ENCODE assay signal across 8 cellular contexts in genomic region chr10:61903184-61903990, GRCh38. TPM values are rescaled to one million over a fixed set of nuclear protein-coding genes. Genes with fewer than 3 reads are reported as not detected.
DNase-seq lines count a peak whose midpoint lies in the region; ATAC-seq lines count a peak whose summit lies in the region.

No MANE protein-coding gene starts in this region.

- no peaks in the 10 kb centered on the region for H3K79me1 ChIP-seq in mesendoderm (ENCODE audit: low read length)

- peak overlapping the region; percentile 36 for H2BK5ac ChIP-seq in mesendoderm (ENCODE audit: low read length)

- H2AK5ac ChIP-seq in mesendoderm (ENCODE audit: low read length): no peak overlapping the region

- H3K18ac ChIP-seq in mesendoderm (ENCODE audit: low read length): peak overlapping the region; percentile 51

- peak overlapping the region; percentile 58 for H3K4me3 ChIP-seq in mesendoderm (ENCODE audit: low read length)

- ATAC-seq in GM18502 (IDR thresholded peaks at IDR 0.05; ENCODE audit: poor library complexity, unreplicated experiment) (peak; percentile 57), HG02973 (IDR thresholded peaks at IDR 0.05; ENCODE audit: unreplicated experiment) (peak; percentile 45)
- ATAC-seq in effector memory CD8-positive, alpha-beta T cell (replicated peaks): peak; percentile 51

- H2BK120ac ChIP-seq in mesendoderm (ENCODE audit: low read depth, low read length): no peak overlapping the region

- H3K36me3 Mint-ChIP-seq in effector memory CD8-positive, alpha-beta T cell (ENCODE audit: insufficient read depth): peaks cover 43% of the 10 kb centered on the region

- DNase-seq in 8988T: peak; percentile 25
- DNase-seq in NCI-H2196 treated with DMSO at 0.1 percent for 48 hours (lab: John Stamatoyannopoulos, UW; ENCODE audit: unreplicated experiment): peak; percentile 31
- peak in 2 of 3 experiments; percentile 55 to 58 for DNase-seq in activated CD8-positive, alpha-beta memory T cell treated with anti-CD3 and anti-CD28 coated beads for 48 hours (ENCODE audit: low read depth in 2 of 3, low spot score in 2 of 3)
- peak; percentile 49 to 59 (median 58) for DNase-seq in effector memory CD8-positive, alpha-beta T cell
- DNase-seq in mesendoderm: peak; percentile 81
- DNase-seq in stimulated activated CD8-positive, alpha-beta memory T cell treated with anti-CD3 and anti-CD28 coated beads, Interleukin-15, amount 100 ng/mL, for 48 hours (ENCODE audit: low read depth in 2 of 2): peak; percentile 67 to 69

- peak overlapping the region; percentile 84 for H3K56ac ChIP-seq in mesendoderm (ENCODE audit: low read length)

- no peak overlapping the region for H4K5ac ChIP-seq in mesendoderm (ENCODE audit: low read length)

- peak overlapping the region; percentile 94 for H3K4me2 ChIP-seq in mesendoderm (ENCODE audit: low read length)

- H4K8ac ChIP-seq in mesendoderm (ENCODE audit: low read depth, low read length): no peak overlapping the region

- no peak overlapping the region for H3K4ac ChIP-seq in mesendoderm (ENCODE audit: low read depth, low read length)

- H3K79me2 ChIP-seq in mesendoderm (ENCODE audit: control insufficient read depth, insufficient read depth, low read length): no peaks in the 10 kb centered on the region

- H3K9ac ChIP-seq in mesendoderm (ENCODE audit: low read length): peak overlapping the region; percentile 71

- no peak overlapping the region for H3K23ac ChIP-seq in mesendoderm (ENCODE audit: low read length)

- peaks cover 18 to 54% of the 10 kb centered on the region in 2 donors for H3K4me1 Mint-ChIP-seq in effector memory CD8-positive, alpha-beta T cell (ENCODE audit: low read depth in 2 of 2)

- no peaks in the 10 kb centered on the region for H3K9me3 Mint-ChIP-seq in effector memory CD8-positive, alpha-beta T cell

- no peaks in the 10 kb centered on the region for H3K27me3 Mint-ChIP-seq in effector memory CD8-positive, alpha-beta T cell

- H2BK15ac ChIP-seq in mesendoderm (replicated peaks; ENCODE audit: low read depth): no peak overlapping the region

- H3K4me3 Mint-ChIP-seq in effector memory CD8-positive, alpha-beta T cell: peak overlapping the region; percentile 73 to 93

- H3K27ac Mint-ChIP-seq in effector memory CD8-positive, alpha-beta T cell: peak overlapping the region; percentile 81 to 93

- no peak overlapping the region for H3K27ac ChIP-seq in mesendoderm (ENCODE audit: low read depth, low read length)

- peaks cover 2% of the 10 kb centered on the region for H3K4me1 ChIP-seq in mesendoderm (ENCODE audit: control insufficient read depth, low read depth, low read length)

- WGBS in mesendoderm (ENCODE audit: extremely low coverage, insufficient coverage, low lambda C conversion rate): no CpG with 5 or more reads among the region's 60 CpGs

- peaks cover 2% of the 10 kb centered on the region for H3K27me3 ChIP-seq in mesendoderm (ENCODE audit: insufficient read depth, low read length, poor library complexity)

- H3K36me3 ChIP-seq in mesendoderm (ENCODE audit: control insufficient read depth, insufficient read depth, low read length): no peaks in the 10 kb centered on the region

RNA-seq across cellular contexts. Expression of gene ARID5B, which starts 1.9 kb away (rescaled TPM):
- polyA plus RNA-seq in mesendoderm (2013, experiment 1 of 2): 2.1 TPM
- polyA plus RNA-seq in mesendoderm (2013, experiment 2 of 2): 2.0 TPM

Comparison
In these comparisons a context has a peak if more than half of its experiments do, and no peak if none do; other contexts are left out.
1. DNase-seq: peak in every context shown above with its lines; median percentile 81 in mesendoderm; 68 in stimulated activated CD8-positive, alpha-beta memory T cell treated with anti-CD3 and anti-CD28 coated beads, Interleukin-15, amount 100 ng/mL, for 48 hours; 58 in effector memory CD8-positive, alpha-beta T cell; 56 in activated CD8-positive, alpha-beta memory T cell treated with anti-CD3 and anti-CD28 coated beads for 48 hours; 31 in NCI-H2196 treated with DMSO at 0.1 percent for 48 hours; 25 in 8988T.